19 cellular contexts compared by ENCODE assay signal in the genomic region with DNA sequence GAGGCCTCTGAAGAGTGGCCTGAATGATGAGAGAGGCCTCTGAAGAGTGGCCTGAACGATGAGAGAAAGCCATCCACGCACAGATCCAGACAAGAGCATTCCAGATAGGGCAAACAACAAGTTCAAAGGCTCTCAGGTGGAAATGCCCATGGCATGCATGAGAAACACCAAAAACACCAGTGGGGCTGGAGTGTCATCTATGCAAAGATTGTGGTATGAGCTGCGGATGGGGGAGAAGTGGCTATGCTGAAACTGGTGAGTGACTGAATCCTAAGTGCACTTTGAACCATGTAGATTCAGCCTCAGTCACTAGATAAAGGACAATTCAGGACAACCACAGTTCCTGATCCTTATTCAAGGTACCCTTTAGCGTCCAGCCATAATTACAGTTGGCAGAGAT.
DNase-seq lines count a peak whose midpoint lies in the region; ATAC-seq lines count a peak whose summit lies in the region.
"Had no signal": no experiment of that assay in that cellular context is flagged by ENCODE, and none has a peak within 500 bp of the region (broad histone marks: within the 10 kb centered on the region; RNA-seq: fewer than 3 reads in every experiment).

No MANE protein-coding gene starts in this region.

- H3K4me2 ChIP-seq in Karpas-422 (ENCODE audit: low read depth, low read length, poor library complexity, severe bottlenecking) = no peak overlapping the region
- no peak overlapping the region for H3K4me2 ChIP-seq in mesendoderm (ENCODE audit: low read length)

- H3K23ac ChIP-seq in mesendoderm (ENCODE audit: low read length) = no peak overlapping the region

- H4K5ac ChIP-seq in mesendoderm (ENCODE audit: low read length) = no peak overlapping the region

- no peak overlapping the region for H4K8ac ChIP-seq in mesendoderm (ENCODE audit: low read depth, low read length)

- H3K9me3 ChIP-seq in Karpas-422 (ENCODE audit: low read length) = no peaks in the 10 kb centered on the region
- H3K9me3 ChIP-seq: BE2C had no signal

- H3K4me1 ChIP-seq in Karpas-422 (ENCODE audit: low read length) = no peaks in the 10 kb centered on the region
- H3K4me1 ChIP-seq in mesendoderm (ENCODE audit: control insufficient read depth, low read depth, low read length) = no peaks in the 10 kb centered on the region
- H3K4me1 ChIP-seq: BE2C had no signal

- no peak overlapping the region for H2BK120ac ChIP-seq in mesendoderm (ENCODE audit: low read depth, low read length)

- H3K9me2 ChIP-seq in Karpas-422 (replicated peaks; ENCODE audit: insufficient read depth, low read length) = no peaks in the 10 kb centered on the region

- no peak for DNase-seq in Karpas-422
- DNase-seq in ureter (ENCODE audit: low spot score) = no peak
- no peak for DNase-seq in mesendoderm
- DNase-seq: activated CD4-positive, alpha-beta T cell treated with anti-CD3 and anti-CD28 coated beads for 36 hours; activated effector memory CD4-positive, alpha-beta T cell treated with anti-CD3 and anti-CD28 coated beads, Interleukin-2, amount 50 U/mL, for 16 hours; BE2C; foreskin melanocyte; natural killer cell; NCI-H187 treated with DMSO at 0.1 percent for 48 hours; NK-92 treated with Interleukin-12 subunit alpha and Interleukin-12 subunit beta, amount 100 ng/mL, for 24 hours; small intestine; stimulated activated CD4-positive, alpha-beta T cell treated with anti-CD3 and anti-CD28 coated beads, Interleukin-4, amount 100 ng/mL, for 24 hours had no signal

- H2AK5ac ChIP-seq in mesendoderm (ENCODE audit: low read length) = no peak overlapping the region

- H2AFZ ChIP-seq in Karpas-422 (ENCODE audit: low read length) = no peak overlapping the region

- no peak overlapping the region for H2BK5ac ChIP-seq in mesendoderm (ENCODE audit: low read length)

- H2BK15ac ChIP-seq in mesendoderm (replicated peaks; ENCODE audit: low read depth) = no peak overlapping the region

- no peak overlapping the region for H3K4me3 ChIP-seq in Karpas-422 (ENCODE audit: low read length)
- no peak overlapping the region for H3K4me3 ChIP-seq in mesendoderm (ENCODE audit: low read length)

- H3K4ac ChIP-seq in mesendoderm (ENCODE audit: low read depth, low read length) = no peak overlapping the region

- no peak overlapping the region for H3K9ac ChIP-seq in Karpas-422 (ENCODE audit: low read length)
- no peak overlapping the region for H3K9ac ChIP-seq in mesendoderm (ENCODE audit: low read length)

- no peak overlapping the region for H3K18ac ChIP-seq in mesendoderm (ENCODE audit: low read length)

- ATAC-seq in GM19023 (IDR thresholded peaks at IDR 0.05; ENCODE audit: unreplicated experiment) (peak; percentile 84), HG02588 (IDR thresholded peaks at IDR 0.05; ENCODE audit: unreplicated experiment) (peak; percentile 76), HG03354 (IDR thresholded peaks at IDR 0.05; ENCODE audit: poor library complexity, severe bottlenecking, unreplicated experiment) (peak; percentile 64), HG03097 (IDR thresholded peaks at IDR 0.05; ENCODE audit: low FRiP score, unreplicated experiment) (no peak)
- ATAC-seq: activated CD4-positive, alpha-beta T cell treated with anti-CD3 and anti-CD28 coated beads for 36 hours; natural killer cell had no signal

- H3K27me3 ChIP-seq in Karpas-422 (ENCODE audit: low read length) = no peaks in the 10 kb centered on the region
- no peaks in the 10 kb centered on the region for H3K27me3 ChIP-seq in mesendoderm (ENCODE audit: insufficient read depth, low read length, poor library complexity)

- H3K79me1 ChIP-seq in mesendoderm (ENCODE audit: low read length) = no peaks in the 10 kb centered on the region

- H3K79me2 ChIP-seq in Karpas-422 (ENCODE audit: low read length) (no peaks in the 10 kb centered on the region), mesendoderm (ENCODE audit: control insufficient read depth, insufficient read depth, low read length) (no peaks in the 10 kb centered on the region)

- no peaks in the 10 kb centered on the region for H4K20me1 ChIP-seq in Karpas-422 (ENCODE audit: insufficient read depth, low read depth, low read length)

- H3K36me3 ChIP-seq in Karpas-422 (ENCODE audit: insufficient read depth, low read length) (no peaks in the 10 kb centered on the region), mesendoderm (ENCODE audit: control insufficient read depth, insufficient read depth, low read length) (no peaks in the 10 kb centered on the region)
- H3K36me3 ChIP-seq: BE2C had no signal

- H3K27ac ChIP-seq in Karpas-422 (ENCODE audit: low read length) (no peak overlapping the region), mesendoderm (ENCODE audit: low read depth, low read length) (no peak overlapping the region)
- H3K27ac ChIP-seq: epithelial cell of prostate, HL-60, RWPE1 had no signal

- no peak overlapping the region for H3K56ac ChIP-seq in mesendoderm (ENCODE audit: low read length)

- WGBS in mesendoderm (ENCODE audit: extremely low coverage, insufficient coverage, low lambda C conversion rate) = no CpG with 5 or more reads among the region's 4 CpGs
